In genomic region chr4:152015597-152016324, GRCh38 we compare ENCODE assay signal across 22 cellular contexts.
DNase-seq lines count a peak whose midpoint lies in the region; ATAC-seq and TF ChIP-seq lines count a peak whose summit lies in the region.
"Had no signal": no experiment of that assay in that cellular context is flagged by ENCODE, and none has a peak within 500 bp of the region (broad histone marks: within the 10 kb centered on the region; RNA-seq: fewer than 3 reads in every experiment).

No MANE protein-coding gene starts in this region.

- DNase-seq in activated naive CD4-positive, alpha-beta T cell treated with anti-CD3 and anti-CD28 coated beads, Interleukin-2, amount 50 U/mL, for 72 hours (ENCODE audit: low spot score in 2 of 2), result no peak
- no peak for DNase-seq in activated naive CD4-positive, alpha-beta T cell treated with anti-CD3 and anti-CD28 coated beads for 36 hours
- DNase-seq in RPMI7951 (ENCODE audit: low read depth), result peak; percentile 8
- DNase-seq in central memory CD8-positive, alpha-beta T cell (ENCODE audit: low spot score in 2 of 2), result no peak
- no peak for DNase-seq in activated CD4-positive, alpha-beta T cell treated with anti-CD3 and anti-CD28 coated beads, Interleukin-2, amount 10 ng/mL, durations not matched to agents 7 days and 5 days
- no peak for DNase-seq in DMS79 (lab: John Stamatoyannopoulos, UW)
- no peak for DNase-seq in thyroid gland
- DNase-seq: BE2C; CD4-positive, CD25-positive, alpha-beta regulatory T cell; COR-L47; DMS 273 treated with DMSO at 0.1 percent for 48 hours; DND-41; MM.1S; NCI-H1092; NCI-H1436; NCI-H1930; NCI-H69; PC-9; SIG-M5; SK-N-SH had no signal

- POLR2A ChIA-PET in activated CD4-positive, alpha-beta T cell treated with anti-CD3 and anti-CD28 coated beads, Interleukin-2, amount 10 ng/mL, durations not matched to agents 7 days and 5 days (lab: Charles Lee), result no interaction called here

- 87 to 93% methylated on average over 11 of the region's 11 CpGs for WGBS in thyroid gland, 2 donors

- no peak for TF ChIP-seq CTCF in thyroid gland (IDR thresholded peaks at IDR 0.05)

- H3K36me3 Mint-ChIP-seq in activated naive CD4-positive, alpha-beta T cell treated with anti-CD3 and anti-CD28 coated beads, Interleukin-2, amount 50 U/mL, for 72 hours, result peaks cover 0 to 4% of the 10 kb centered on the region in 2 donors
- H3K36me3 Mint-ChIP-seq in activated naive CD4-positive, alpha-beta T cell treated with anti-CD3 and anti-CD28 coated beads for 36 hours (ENCODE audit: low read depth), result no peaks in the 10 kb centered on the region
- H3K36me3 Mint-ChIP-seq in central memory CD8-positive, alpha-beta T cell (ENCODE audit: insufficient read depth), result no peaks in the 10 kb centered on the region
- peaks cover 17% of the 10 kb centered on the region for H3K36me3 Mint-ChIP-seq in activated CD4-positive, alpha-beta T cell treated with anti-CD3 and anti-CD28 coated beads, Interleukin-2, amount 10 ng/mL, durations not matched to agents 7 days and 5 days (ENCODE audit: low read depth)

- no peak overlapping the region for H3K4me3 ChIP-seq in thyroid gland (replicated peaks in 1 of 3)
- H3K4me3 ChIP-seq: PC-9 had no signal

- H3K9me3 Mint-ChIP-seq in activated naive CD4-positive, alpha-beta T cell treated with anti-CD3 and anti-CD28 coated beads, Interleukin-2, amount 50 U/mL, for 72 hours, result peaks cover 0 to 20% of the 10 kb centered on the region in 2 donors
- H3K9me3 Mint-ChIP-seq in activated naive CD4-positive, alpha-beta T cell treated with anti-CD3 and anti-CD28 coated beads for 36 hours, result no peaks in the 10 kb centered on the region
- no peaks in the 10 kb centered on the region for H3K9me3 Mint-ChIP-seq in central memory CD8-positive, alpha-beta T cell
- peaks cover 5% of the 10 kb centered on the region for H3K9me3 Mint-ChIP-seq in activated CD4-positive, alpha-beta T cell treated with anti-CD3 and anti-CD28 coated beads, Interleukin-2, amount 10 ng/mL, durations not matched to agents 7 days and 5 days

- no peak overlapping the region for H3K4me3 Mint-ChIP-seq in activated naive CD4-positive, alpha-beta T cell treated with anti-CD3 and anti-CD28 coated beads for 36 hours
- no peak overlapping the region for H3K4me3 Mint-ChIP-seq in central memory CD8-positive, alpha-beta T cell
- H3K4me3 Mint-ChIP-seq in activated CD4-positive, alpha-beta T cell treated with anti-CD3 and anti-CD28 coated beads, Interleukin-2, amount 10 ng/mL, durations not matched to agents 7 days and 5 days, result no peak overlapping the region

- H3K36me3 ChIP-seq in thyroid gland, result no peaks in the 10 kb centered on the region
- H3K36me3 ChIP-seq: BE2C had no signal

- H3K27ac Mint-ChIP-seq in activated naive CD4-positive, alpha-beta T cell treated with anti-CD3 and anti-CD28 coated beads, Interleukin-2, amount 50 U/mL, for 72 hours, result peak overlapping the region; percentile 21 to 50
- no peak overlapping the region for H3K27ac Mint-ChIP-seq in activated naive CD4-positive, alpha-beta T cell treated with anti-CD3 and anti-CD28 coated beads for 36 hours
- peak overlapping the region; percentile 19 for H3K27ac Mint-ChIP-seq in central memory CD8-positive, alpha-beta T cell (ENCODE audit: low read depth)
- no peak overlapping the region for H3K27ac Mint-ChIP-seq in activated CD4-positive, alpha-beta T cell treated with anti-CD3 and anti-CD28 coated beads, Interleukin-2, amount 10 ng/mL, durations not matched to agents 7 days and 5 days

- CTCF ChIA-PET in activated naive CD4-positive, alpha-beta T cell treated with anti-CD3 and anti-CD28 coated beads for 36 hours (lab: Charles Lee), result no interaction called here
- CTCF ChIA-PET in activated CD4-positive, alpha-beta T cell treated with anti-CD3 and anti-CD28 coated beads, Interleukin-2, amount 10 ng/mL, durations not matched to agents 7 days and 5 days (lab: Charles Lee), result interaction anchor here (1.0 kb wide), 1 partner anchor 12 kb away, joined by 3 read pairs; no protein-coding TSS in a partner anchor

- no peaks in the 10 kb centered on the region for H3K4me1 ChIP-seq in thyroid gland
- H3K4me1 ChIP-seq: BE2C had no signal

- no peaks in the 10 kb centered on the region for H3K27me3 ChIP-seq in thyroid gland
- H3K27me3 ChIP-seq: BE2C had no signal

- no peaks in the 10 kb centered on the region for H3K9me3 ChIP-seq in thyroid gland
- H3K9me3 ChIP-seq: BE2C, SK-N-SH had no signal

- no peak for TF ChIP-seq POLR2A in thyroid gland (IDR thresholded peaks at IDR 0.05)

- H3K27me3 Mint-ChIP-seq in activated naive CD4-positive, alpha-beta T cell treated with anti-CD3 and anti-CD28 coated beads for 36 hours (ENCODE audit: low read depth), result no peaks in the 10 kb centered on the region
- no peaks in the 10 kb centered on the region for H3K27me3 Mint-ChIP-seq in central memory CD8-positive, alpha-beta T cell
- H3K27me3 Mint-ChIP-seq in activated CD4-positive, alpha-beta T cell treated with anti-CD3 and anti-CD28 coated beads, Interleukin-2, amount 10 ng/mL, durations not matched to agents 7 days and 5 days, result no peaks in the 10 kb centered on the region

- no peak for ATAC-seq in activated naive CD4-positive, alpha-beta T cell treated with anti-CD3 and anti-CD28 coated beads, Interleukin-2, amount 50 U/mL, for 72 hours
- no peak for ATAC-seq in central memory CD8-positive, alpha-beta T cell (replicated peaks; ENCODE audit: extremely low read depth, poor library complexity, severe bottlenecking)
- ATAC-seq: HCT116 had no signal

- intact Hi-C loops in activated naive CD4-positive, alpha-beta T cell treated with anti-CD3 and anti-CD28 coated beads for 36 hours (cut with micrococcal nuclease), result loop anchor here (2.0 to 10.0 kb wide), 3 partner anchors 133 to 901 kb away; partner anchors contain the start of gene GATB
- intact Hi-C loops in thyroid gland (cut with DNase I), result no loop called here

- peaks cover 34% of the 10 kb centered on the region for H3K4me1 Mint-ChIP-seq in activated naive CD4-positive, alpha-beta T cell treated with anti-CD3 and anti-CD28 coated beads for 36 hours (ENCODE audit: low read depth)
- H3K4me1 Mint-ChIP-seq in central memory CD8-positive, alpha-beta T cell, result peaks cover 31% of the 10 kb centered on the region
- peaks cover 56% of the 10 kb centered on the region for H3K4me1 Mint-ChIP-seq in activated CD4-positive, alpha-beta T cell treated with anti-CD3 and anti-CD28 coated beads, Interleukin-2, amount 10 ng/mL, durations not matched to agents 7 days and 5 days

- peak overlapping the region; percentile 60 for H3K27ac ChIP-seq in temporal lobe (ENCODE audit: low read depth, low read length)
- H3K27ac ChIP-seq in thyroid gland, result no peak overlapping the region
- H3K27ac ChIP-seq: PC-9 had no signal

Comparison
In these comparisons a context has a peak if more than half of its experiments do, and no peak if none do; other contexts are left out.
1. H3K27ac Mint-ChIP-seq: peak in activated naive CD4-positive, alpha-beta T cell treated with anti-CD3 and anti-CD28 coated beads, Interleukin-2, amount 50 U/mL, for 72 hours (2 of 2) and central memory CD8-positive, alpha-beta T cell (single experiment); none in activated naive CD4-positive, alpha-beta T cell treated with anti-CD3 and anti-CD28 coated beads for 36 hours (single experiment) and activated CD4-positive, alpha-beta T cell treated with anti-CD3 and anti-CD28 coated beads, Interleukin-2, amount 10 ng/mL, durations not matched to agents 7 days and 5 days (single experiment).